ENCODE assay signal across 8 cellular contexts in the genomic region with DNA sequence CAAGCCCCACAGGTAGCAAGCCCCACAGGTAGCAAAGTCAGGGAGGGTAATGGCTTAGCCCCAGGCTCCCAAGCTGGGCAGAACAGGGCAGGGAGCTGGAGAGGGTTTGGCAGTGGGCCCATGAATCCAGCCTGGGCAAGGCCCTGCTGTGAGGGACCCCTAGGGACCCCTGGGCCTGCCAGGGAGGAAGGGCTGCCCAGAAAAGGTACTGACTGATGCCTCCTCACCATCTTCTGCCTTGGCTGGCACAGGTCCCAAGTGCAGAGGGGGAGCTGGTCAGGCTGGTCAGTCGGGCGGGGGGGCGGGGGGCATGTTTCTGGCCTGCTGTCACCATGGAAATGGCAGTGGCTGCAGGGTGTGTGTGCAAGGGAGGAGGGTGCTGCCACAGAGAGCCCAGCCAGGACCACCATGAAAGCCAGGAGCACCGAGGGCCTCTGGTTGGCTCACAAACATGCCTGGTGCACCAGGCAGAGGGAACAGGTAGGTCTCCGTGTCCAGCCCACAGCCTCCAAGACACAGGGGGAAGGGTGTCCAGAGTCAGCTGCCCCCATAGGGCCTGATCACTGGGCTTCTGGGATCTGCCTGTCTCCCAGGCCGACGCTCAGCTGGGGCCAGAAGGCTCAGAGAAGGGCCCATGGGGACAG. TPM values are rescaled to one million over a fixed set of nuclear protein-coding genes. Genes with fewer than 3 reads are reported as not detected.
DNase-seq lines count a peak whose midpoint lies in the region; ATAC-seq and TF ChIP-seq lines count a peak whose summit lies in the region.

No MANE protein-coding gene starts in this region.

- H3K36me3 ChIP-seq in HCT116 (ENCODE audit: control insufficient read depth in 1 of 2, insufficient read depth in 2 of 2, low read length in 2 of 2) (no peaks in the 10 kb centered on the region; a peak in 1 of 4 replicates), PC-9 (ENCODE audit: low read depth) (no peaks in the 10 kb centered on the region), colonic mucosa (no peaks in the 10 kb centered on the region)

- POLR2A ChIA-PET in HCT116 (lab: Charles Lee) (no interaction called here), PC-9 (lab: Charles Lee; ENCODE audit: unreplicated experiment) (interaction anchor here (0.6 kb wide), 1 partner anchor 182 kb away, joined by 5 read pairs; no protein-coding TSS in a partner anchor)

- no peak overlapping the region for H3K27ac Mint-ChIP-seq in stimulated activated effector memory CD8-positive, alpha-beta T cell treated with anti-CD3 and anti-CD28 coated beads, Interleukin-12 subunit alpha, Interleukin-12 subunit beta, amount 100 ng/mL, for 72 hours

- no peak for TF ChIP-seq POLR2A in HCT116 (IDR thresholded peaks at IDR 0.05; ENCODE audit: borderline replicate concordance, extremely low read depth, insufficient read depth, insufficient read length)

- RAD21 ChIA-PET in HCT116 (lab: Charles Lee; ENCODE audit: low non-redundant PET in 1 of 2, low total read pairs in 2 of 2, uncharacterized antibody in 2 of 2, unreplicated experiment in 2 of 2): no interaction called here

- H3K27ac ChIP-seq in HCT116 (ENCODE audit: low read depth, low read length) (peak overlapping the region; percentile 83), PC-9 (no peak overlapping the region), right cardiac atrium (ENCODE audit: low read length) (peak overlapping the region; percentile 89), colonic mucosa (no peak overlapping the region)

- DNase-seq in HCT116 (ENCODE audit: low read depth, low spot score) (no peak), PC-9 (peak; percentile 47 to 66), right cardiac atrium (peak; percentile 63 to 83 (median 79)), SW 1271 (lab: John Stamatoyannopoulos, UW) (no peak), NCI-H2029 treated with DMSO at 0.1 percent for 48 hours (lab: John Stamatoyannopoulos, UW) (no peak), colonic mucosa (no peak)
- no peak for DNase-seq in stimulated activated effector memory CD8-positive, alpha-beta T cell treated with anti-CD3 and anti-CD28 coated beads, Interleukin-12 subunit alpha, Interleukin-12 subunit beta, amount 100 ng/mL, for 72 hours (ENCODE audit: low spot score in 2 of 2)
- DNase-seq in central memory CD4-positive, alpha-beta T cell: no peak

- H3K4me3 ChIP-seq in HCT116 (replicated peaks in 1 of 2; ENCODE audit: low read depth in 1 of 2, low read length in 2 of 2): peak overlapping the region; percentile 43 to 59
- peak overlapping the region; percentile 66 for H3K4me3 ChIP-seq in PC-9
- H3K4me3 ChIP-seq in right cardiac atrium (ENCODE audit: low read length): peak overlapping the region; percentile 84
- H3K4me3 ChIP-seq in colonic mucosa: no peak overlapping the region

- CTCF ChIA-PET in HCT116 (lab: Charles Lee) (interaction anchor here (1.0 to 4.7 kb wide), 2 partner anchors 8 to 17 kb away, joined by 3 to 20 read pairs; no protein-coding TSS in a partner anchor), PC-9 (lab: Charles Lee) (no interaction called here)

- H3K36me3 Mint-ChIP-seq in stimulated activated effector memory CD8-positive, alpha-beta T cell treated with anti-CD3 and anti-CD28 coated beads, Interleukin-12 subunit alpha, Interleukin-12 subunit beta, amount 100 ng/mL, for 72 hours: no peaks in the 10 kb centered on the region

- H3K4me3 Mint-ChIP-seq in stimulated activated effector memory CD8-positive, alpha-beta T cell treated with anti-CD3 and anti-CD28 coated beads, Interleukin-12 subunit alpha, Interleukin-12 subunit beta, amount 100 ng/mL, for 72 hours: peak overlapping the region; percentile 51

- H3K9me2 ChIP-seq in HCT116 (ENCODE audit: insufficient read depth) (no peaks in the 10 kb centered on the region), PC-9 (ENCODE audit: insufficient read depth) (no peaks in the 10 kb centered on the region)

- H3K9me3 ChIP-seq in HCT116 (ENCODE audit: control insufficient read depth in 1 of 2, insufficient read depth in 1 of 2, low read depth in 1 of 2, low read length in 2 of 2) (no peaks in the 10 kb centered on the region), PC-9 (ENCODE audit: insufficient read depth, low read depth) (no peaks in the 10 kb centered on the region), right cardiac atrium (ENCODE audit: control insufficient read depth, low read length) (no peaks in the 10 kb centered on the region), colonic mucosa (no peaks in the 10 kb centered on the region)

- H3K79me2 ChIP-seq in HCT116 (ENCODE audit: insufficient read depth, low read length) (no peaks in the 10 kb centered on the region), PC-9 (ENCODE audit: low read depth) (no peaks in the 10 kb centered on the region)

- no peak overlapping the region for H2AFZ ChIP-seq in HCT116 (ENCODE audit: low read depth, low read length, poor library complexity, severe bottlenecking)
- H2AFZ ChIP-seq in PC-9: peak overlapping the region; percentile 75; the same call in 1 of the 2 replicates

- H3K9ac ChIP-seq in HCT116 (ENCODE audit: low read length) (peak overlapping the region; percentile 63), colonic mucosa (ENCODE audit: low read depth in 2 of 2, low read length in 2 of 2) (peak overlapping the region in 1 of 2 donors; percentile 35)

- H3K4me2 ChIP-seq in HCT116 (ENCODE audit: low read length) (peak overlapping the region; percentile 97), PC-9 (peak overlapping the region; percentile 88)

- H3K27me3 ChIP-seq in HCT116 (ENCODE audit: insufficient read depth, low read length) (no peaks in the 10 kb centered on the region), PC-9 (ENCODE audit: insufficient read depth, low read depth) (no peaks in the 10 kb centered on the region), right cardiac atrium (ENCODE audit: control insufficient read depth, insufficient read depth) (no peaks in the 10 kb centered on the region), colonic mucosa (peaks cover 37% of the 10 kb centered on the region)

- intact Hi-C loops in HCT116 (cut with micrococcal nuclease) (no loop called here), PC-9 (cut with micrococcal nuclease; ENCODE audit: unreplicated experiment) (loop anchor here (1.0 kb wide), 1 partner anchor 17 kb away; no protein-coding TSS in a partner anchor), right cardiac atrium (cut with DNase I) (no loop called here), colonic mucosa (cut with DNase I) (no loop called here)

- WGBS in right cardiac atrium: 29% methylated on average over 7 of the region's 7 CpGs

- no peaks in the 10 kb centered on the region for H3K9me3 Mint-ChIP-seq in stimulated activated effector memory CD8-positive, alpha-beta T cell treated with anti-CD3 and anti-CD28 coated beads, Interleukin-12 subunit alpha, Interleukin-12 subunit beta, amount 100 ng/mL, for 72 hours

- H3K4me1 ChIP-seq in HCT116 (ENCODE audit: control insufficient read depth in 1 of 2, insufficient read depth in 2 of 2, low read length in 2 of 2) (peaks cover 21 to 27% of the 10 kb centered on the region in 2 experiments), PC-9 (replicated peaks; ENCODE audit: insufficient read depth) (peaks cover 22% of the 10 kb centered on the region), right cardiac atrium (ENCODE audit: control insufficient read depth, insufficient read depth, low read length) (peaks cover 12% of the 10 kb centered on the region), colonic mucosa (peaks cover 7% of the 10 kb centered on the region)

- ATAC-seq in HCT116 (no peak), right cardiac atrium (no peak)
- ATAC-seq in stimulated activated effector memory CD8-positive, alpha-beta T cell treated with anti-CD3 and anti-CD28 coated beads, Interleukin-12 subunit alpha, Interleukin-12 subunit beta, amount 100 ng/mL, for 72 hours: no peak

- peaks cover 18% of the 10 kb centered on the region; the same call in 1 of the 2 replicates for H3F3A ChIP-seq in PC-9 (ENCODE audit: insufficient read depth, low read depth)

- BruUV-seq in HCT116 (replicated peaks; lab: Mats Ljungman, UMichigan) (no TSS peak), PC-9 (replicated peaks; lab: Mats Ljungman, UMichigan) (no TSS peak)

- no peak for TF ChIP-seq RAD21 in HCT116 (IDR thresholded peaks at IDR 0.05; ENCODE audit: low read depth)

- H4K20me1 ChIP-seq in HCT116 (ENCODE audit: insufficient read depth) (no peaks in the 10 kb centered on the region), PC-9 (ENCODE audit: insufficient read depth) (no peaks in the 10 kb centered on the region; the same call in 1 of the 2 replicates)

- TF ChIP-seq CTCF in HCT116 (IDR thresholded peaks at IDR 0.05 in 2 of 3, conservative IDR thresholded peaks at IDR 0.05 in 1 of 3; ENCODE audit: borderline replicate concordance in 1 of 3, insufficient read depth in 1 of 3, low read depth in 2 of 3, low read length in 2 of 3) (no peak), PC-9 (conservative IDR thresholded peaks at IDR 0.05) (no peak), colonic mucosa (IDR thresholded peaks at IDR 0.05) (no peak)

- peaks cover 7% of the 10 kb centered on the region for H3K4me1 Mint-ChIP-seq in stimulated activated effector memory CD8-positive, alpha-beta T cell treated with anti-CD3 and anti-CD28 coated beads, Interleukin-12 subunit alpha, Interleukin-12 subunit beta, amount 100 ng/mL, for 72 hours

TF ChIP-seq in HCT116, 20 proteins besides CTCF, POLR2A, EP300 and RAD21 (continues in another document):
- no peak for TF ChIP-seq YY1 (IDR thresholded peaks at IDR 0.05; ENCODE audit: extremely low read depth, insufficient replicate concordance, low read depth, low read length)

RNA-seq across cellular contexts. Expression of a gene that starts 1.5 kb away (rescaled TPM):
- total RNA-seq in HCT116 (2021; ENCODE audit: unreplicated experiment): 31.1 TPM
- 37.8 and 43.3 TPM in 2 replicates for polyA plus RNA-seq in HCT116 (2012)
- 42.5 and 50.2 TPM in 2 replicates for total RNA-seq in PC-9 (2021)
- total RNA-seq in right cardiac atrium: 1,000 to 10,000 TPM; 1,091 to 1,370 (median 1,238) TPM
- 1,790 TPM for polyA plus RNA-seq in right cardiac atrium
- total RNA-seq in colonic mucosa: 10 to 100 TPM; 11.3 to 20.3 TPM

RNA-seq across cellular contexts. Expression of a gene that starts 13.5 kb away (rescaled TPM):
- total RNA-seq in HCT116 (2021; ENCODE audit: unreplicated experiment) (260 TPM), PC-9 (2021) (296 and 374 TPM in 2 replicates), right cardiac atrium (100 to 1,000 TPM; 161 to 218 (median 192) TPM), colonic mucosa (100 to 1,000 TPM in 1 of 2 donors, 10 to 100 TPM in 1; 97.1 to 220 TPM)
- 613 and 656 TPM in 2 replicates for polyA plus RNA-seq in HCT116 (2012)
- 243 TPM for polyA plus RNA-seq in right cardiac atrium

RNA-seq across cellular contexts. Expression of a gene that starts 17.9 kb away (rescaled TPM):
- total RNA-seq in HCT116 (2021; ENCODE audit: unreplicated experiment) (40.4 TPM), PC-9 (2021) (21.2 and 31.9 TPM in 2 replicates), right cardiac atrium (1 to 10 TPM; 5.2 to 6.9 (median 5.8) TPM), colonic mucosa (10 to 100 TPM; 15.0 to 55.7 TPM)
- 30.8 and 33.5 TPM in 2 replicates for polyA plus RNA-seq in HCT116 (2012)
- polyA plus RNA-seq in right cardiac atrium: 6.5 TPM

RNA-seq across cellular contexts. Expression of a gene that starts 53.2 kb away (rescaled TPM):
- total RNA-seq in HCT116 (2021; ENCODE audit: unreplicated experiment) (5.5 TPM), PC-9 (2021) (1.0 and 1.1 TPM in 2 replicates), right cardiac atrium (1 to 10 TPM; 2.8 to 4.4 (median 3.6) TPM), colonic mucosa (under 1 TPM; 0.82 TPM)
- 3.4 and 4.6 TPM in 2 replicates for polyA plus RNA-seq in HCT116 (2012)
- polyA plus RNA-seq in right cardiac atrium: 2.3 TPM

RNA-seq across cellular contexts. Expression of a gene that starts 53.5 kb away (rescaled TPM):
- total RNA-seq in HCT116 (2021; ENCODE audit: unreplicated experiment): 229 TPM
- polyA plus RNA-seq in HCT116 (2012): 132 and 135 TPM in 2 replicates
- total RNA-seq in PC-9 (2021): 124 and 147 TPM in 2 replicates
- 100 to 1,000 TPM; 121 to 179 (median 157) TPM for total RNA-seq in right cardiac atrium
- polyA plus RNA-seq in right cardiac atrium: 131 TPM
- total RNA-seq in colonic mucosa: 10 to 100 TPM; 47.0 to 90.2 TPM

Comparison
In these comparisons a context has a peak if more than half of its experiments do, and no peak if none do; other contexts are left out.
1. DNase-seq: peak in PC-9 (2 of 2) and right cardiac atrium (3 of 3); none in HCT116 (single experiment), stimulated activated effector memory CD8-positive, alpha-beta T cell treated with anti-CD3 and anti-CD28 coated beads, Interleukin-12 subunit alpha, Interleukin-12 subunit beta, amount 100 ng/mL, for 72 hours (0 of 2), SW 1271 (0 of 2), NCI-H2029 treated with DMSO at 0.1 percent for 48 hours (single experiment), central memory CD4-positive, alpha-beta T cell (single experiment) and colonic mucosa (single experiment).
2. H3K27ac ChIP-seq: peak in HCT116 (single experiment) and right cardiac atrium (single experiment); none in PC-9 (single experiment) and colonic mucosa (single experiment).
3. RNA of a gene that starts 1.5 kb away (total RNA-seq): 1,091 to 1,370 TPM in right cardiac atrium; 42.5 to 50.2 TPM in PC-9, 31.1 TPM in HCT116 (single experiment) and 11.3 to 20.3 TPM in colonic mucosa; every median in the first group is over 10 times any median in the second.